ENCODE assay signal across 28 cellular contexts in the genomic region with DNA sequence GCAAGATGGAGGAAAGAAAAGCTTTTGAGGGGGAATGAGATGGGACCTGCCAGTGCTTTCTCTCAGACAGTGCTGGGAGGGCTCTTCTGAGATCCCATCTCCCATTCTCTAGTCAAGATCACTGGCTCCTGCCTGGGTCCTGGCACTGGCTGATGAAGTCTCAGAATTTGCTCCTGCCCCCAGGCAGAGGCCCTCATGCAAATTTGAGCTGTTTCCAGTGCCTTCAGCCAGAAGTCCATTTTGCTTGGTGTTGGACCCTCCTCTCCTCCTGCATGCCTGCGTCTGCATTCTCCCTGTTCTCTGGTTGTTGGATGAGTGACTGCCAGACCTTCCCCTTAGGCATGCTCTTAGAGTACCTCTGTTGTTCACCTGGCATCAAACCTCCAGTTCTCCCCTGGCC. TPM values are rescaled to one million over a fixed set of nuclear protein-coding genes. Genes with fewer than 3 reads are reported as not detected.
"Had no signal": no experiment of that assay in that cellular context is flagged by ENCODE, and none has a peak within 500 bp of the region (broad histone marks: within the 10 kb centered on the region; RNA-seq: fewer than 3 reads in every experiment).

No MANE protein-coding gene starts in this region.

- ATAC-seq: Panc1 had no signal

- H3K4me3 ChIP-seq: SJSA1 had no signal

- H3K27ac ChIP-seq: brain microvascular endothelial cell, SJSA1 had no signal

- H3K27me3 ChIP-seq: brain microvascular endothelial cell had no signal

- H3K36me3 ChIP-seq: brain microvascular endothelial cell, SJSA1 had no signal

- DNase-seq: activated B cell treated with CpG ODN at 0.5 μM for 24 hours; activated CD4-positive, alpha-beta memory T cell treated with anti-CD3 and anti-CD28 coated beads for 36 hours; activated CD4-positive, alpha-beta T cell treated with anti-CD3 and anti-CD28 coated beads for 4 hours; activated CD4-positive, alpha-beta T cell treated with anti-CD3 and anti-CD28 coated beads, Interleukin-2, amount 50 U/mL, for 1 hour; activated CD4-positive, CD25-positive, alpha-beta regulatory T cell treated with anti-CD3 and anti-CD28 coated beads, Interleukin-2, amount 50 U/mL, for 72 hours; activated CD8-positive, alpha-beta memory T cell treated with anti-CD3 and anti-CD28 coated beads, Interleukin-2, amount 50 U/mL, for 4 hours; activated effector memory CD4-positive, alpha-beta T cell treated with Interleukin-2 at 50 U/mL for 16 hours; activated naive CD4-positive, alpha-beta T cell treated with anti-CD3 and anti-CD28 coated beads, Interleukin-2, amount 50 U/mL, for 16 hours; activated naive CD8-positive, alpha-beta T cell treated with anti-CD3 and anti-CD28 coated beads for 36 hours; activated T-cell treated with anti-CD3 and anti-CD28 coated beads for 4 hours; activated T-cell treated with anti-CD3 and anti-CD28 coated beads, Interleukin-2, amount 50 U/mL, for 48 hours; amniotic stem cell; aorta; brain microvascular endothelial cell; central memory CD4-positive, alpha-beta T cell; MM.1S; MV-4-11; NCI-H1092; NCI-H1436 treated with DMSO at 0.1 percent for 48 hours; NCI-H1694 treated with DMSO at 0.1 percent for 48 hours; NCI-H2029; NCI-H345; NCI-H524 treated with DMSO at 0.1 percent for 48 hours; SHP77; SK-N-SH had no signal

- FAIRE-seq: TTC549 had no signal

- H3K9ac ChIP-seq: SK-N-SH had no signal

- H3K4me1 ChIP-seq: SJSA1 had no signal

- H3K4me2 ChIP-seq: SK-N-SH had no signal

- H3K9me3 ChIP-seq: SJSA1, SK-N-SH had no signal

RNA-seq across cellular contexts. Expression of gene TLL2, which starts 59.5 kb away (rescaled TPM):
- total RNA-seq: SJSA1 had no signal
- polyA plus RNA-seq: aorta had no signal
